In the genomic region with DNA sequence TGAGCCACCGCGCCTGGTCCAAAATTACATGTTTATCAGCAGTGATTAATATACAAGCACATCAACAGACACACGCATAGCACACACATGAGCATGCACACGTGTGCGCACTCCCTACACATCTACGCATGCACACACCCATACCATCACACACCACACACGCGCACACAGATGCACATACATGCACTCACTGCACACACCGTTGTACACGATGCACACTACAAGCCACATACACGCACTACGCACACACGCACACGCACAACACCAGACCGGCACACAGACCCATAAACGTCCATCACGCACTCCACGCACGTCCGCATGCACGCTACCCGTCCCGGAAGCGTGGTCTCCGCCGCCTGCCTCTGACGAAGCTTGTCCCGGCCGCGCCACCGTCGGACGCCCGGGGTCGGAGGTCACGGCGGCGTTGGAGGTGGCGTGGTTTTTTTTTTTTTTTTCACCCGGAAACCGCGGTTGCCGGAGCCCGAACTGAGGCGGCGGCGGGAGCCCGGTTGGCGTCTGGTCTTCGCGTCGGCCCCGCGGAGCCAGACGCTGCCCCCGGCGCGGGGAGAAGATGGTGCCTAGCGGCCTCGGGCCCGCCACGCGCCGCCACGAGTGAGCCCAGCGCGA, we compare ENCODE assay signal across 8 cellular contexts. TPM values are rescaled to one million over a fixed set of nuclear protein-coding genes. Genes with fewer than 3 reads are reported as not detected.
A peak's percentile ranks its signal among the peaks of the same experiment; 100 is the strongest.
DNase-seq lines count a peak whose midpoint lies in the region; ATAC-seq and TF ChIP-seq lines count a peak whose summit lies in the region.

Gene TMEM248, plus strand, starts transcription at position 457 of the 627 bp plus-strand sequence. CDS start 20,641 bp downstream, outside the sequence.

- peaks cover 0 to 3% (median 0%) of the 10 kb centered on the region in 5 experiments for H3K9me3 Mint-ChIP-seq in brain

- TF ChIP-seq POLR2A in sigmoid colon (IDR thresholded peaks at IDR 0.05), result no peak

- H3K27ac Mint-ChIP-seq in brain, result peak within 1 kb of the TSS; percentile 96 to 99 (median 98)

- peak; percentile 80 for ATAC-seq in HG03025 (IDR thresholded peaks at IDR 0.05; ENCODE audit: low FRiP score, unreplicated experiment)

- H3K4me1 ChIP-seq in sigmoid colon, result peaks cover 0 to 39% (median 32%) of the 10 kb centered on the region in 4 donors

- DNase-seq in NCI-H1436 (lab: John Stamatoyannopoulos, UW) (peak; percentile 66), NCI-H1436 treated with DMSO at 0.1 percent for 48 hours (lab: John Stamatoyannopoulos, UW) (no peak), NCI-H2107 (lab: John Stamatoyannopoulos, UW) (peak; percentile 87), UCSD-AML1 (lab: John Stamatoyannopoulos, UW; ENCODE audit: unreplicated experiment) (peak; percentile 82), iPS DF 4.7 (ENCODE audit: extremely low read depth, low spot score) (peak; percentile 30), sigmoid colon (peak; percentile 94)

- H3K27me3 Mint-ChIP-seq in brain, result peaks cover 12% of the 10 kb centered on the region

- H3K36me3 ChIP-seq in sigmoid colon, result peaks cover 0 to 13% (median 0%) of the 10 kb centered on the region in 4 donors

- peak within 1 kb of the TSS; percentile 77 to 90 (median 82) for H3K27ac ChIP-seq in sigmoid colon

- no peaks in the 10 kb centered on the region for H3K9me3 ChIP-seq in sigmoid colon

- intact Hi-C loops in sigmoid colon (cut with DNase I), result loop anchor here (5.0 kb wide), 2 partner anchors 71 to 79 kb away; no protein-coding TSS in a partner anchor

- peaks cover 41% of the 10 kb centered on the region for H3K4me1 Mint-ChIP-seq in brain

- H3K36me3 Mint-ChIP-seq in brain, result peaks cover 26% of the 10 kb centered on the region

- WGBS in sigmoid colon, 2 donors, result 1 to 2% methylated on average over 67 of the region's 67 CpGs

- peak within 1 kb of the TSS; percentile 73 to 99 (median 94) for H3K4me3 ChIP-seq in sigmoid colon

- TF ChIP-seq CTCF in brain (conservative IDR thresholded peaks at IDR 0.05) (no peak), sigmoid colon (IDR thresholded peaks at IDR 0.05) (no peak)

- peak within 1 kb of the TSS; percentile 97 to 99 (median 97) for H3K4me3 Mint-ChIP-seq in brain

- TF ChIP-seq EP300 in sigmoid colon (IDR thresholded peaks at IDR 0.05), result peak in 2 of 4 donors; percentile 37 to 39

- no peaks in the 10 kb centered on the region for H3K27me3 ChIP-seq in sigmoid colon

RNA-seq across cellular contexts. Expression of gene TMEM248, which starts in this region (rescaled TPM):
- polyA plus RNA-seq in brain (ENCODE audit: insufficient read depth, low read depth, low replicate concordance) (52.2 TPM), sigmoid colon (10 to 100 TPM; 19.7 to 51.0 (median 22.2) TPM)
- 10 to 100 TPM; 66.2 to 93.8 (median 81.2) TPM for total RNA-seq in sigmoid colon
